In the genomic region with DNA sequence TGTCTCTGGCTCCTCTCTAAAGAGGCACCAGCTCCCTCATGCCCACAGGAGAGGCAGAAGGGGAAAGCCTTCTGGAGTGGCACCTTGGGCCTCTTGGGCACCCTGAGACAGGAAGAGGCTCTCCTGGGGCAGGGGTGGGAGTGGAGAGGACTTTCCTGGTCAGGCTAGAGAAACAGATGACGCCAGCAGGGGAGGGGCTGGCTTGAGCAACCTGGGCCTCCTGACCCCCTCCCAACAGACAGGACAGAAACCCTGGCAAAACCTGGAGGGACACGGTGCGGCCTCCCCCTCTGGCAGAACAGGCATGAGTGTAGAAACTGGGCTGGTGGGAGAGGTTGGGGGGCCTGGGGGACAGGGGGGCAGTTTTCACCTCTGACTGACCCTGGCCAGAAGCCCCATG, we compare ENCODE assay signal across 33 cellular contexts. TPM values are rescaled to one million over a fixed set of nuclear protein-coding genes. Genes with fewer than 3 reads are reported as not detected.
DNase-seq lines count a peak whose midpoint lies in the region; ATAC-seq, FAIRE-seq and TF ChIP-seq lines count a peak whose summit lies in the region.
"Had no signal": no experiment of that assay in that cellular context is flagged by ENCODE, and none has a peak within 500 bp of the region (broad histone marks: within the 10 kb centered on the region; RNA-seq: fewer than 3 reads in every experiment).

No MANE protein-coding gene starts in this region.

- no peak for FAIRE-seq in kidney (lab: Jason Lieb, UNC)
- FAIRE-seq: endometrium, frontal cortex had no signal

- H3K27ac Mint-ChIP-seq in natural killer cell treated with Interleukin-12 subunit alpha and Interleukin-12 subunit beta and Interleukin-15 and Interleukin-18, amount 100 ng/mL, for 72 hours = no peak overlapping the region
- no peak overlapping the region for H3K27ac Mint-ChIP-seq in natural killer cell
- H3K27ac Mint-ChIP-seq: activated CD4-positive, alpha-beta memory T cell treated with anti-CD3 and anti-CD28 coated beads, Interleukin-2, amount 10 ng/mL, durations not matched to agents 7 days and 5 days; mesothelial cell of epicardium; naive B cell; stimulated activated memory B cell treated with anti-CD40 and anti-IgM and Interleukin-4, amounts not matched to agents 10 μg/mL and 1 μg/mL and 100 μg/mL, for 72 hours had no signal

- H3K9me3 ChIP-seq in kidney (ENCODE audit: control insufficient read depth in 1 of 2, low read length in 2 of 2) = no peaks in the 10 kb centered on the region
- H3K9me3 ChIP-seq: psoas muscle, sigmoid colon, uterus had no signal

- intact Hi-C loops in natural killer cell (cut with micrococcal nuclease) = no loop called here
- intact Hi-C loops in kidney (cut with DNase I) = no loop called here

- peak overlapping the region in 1 of 2 donors; percentile 85 for H3K9ac ChIP-seq in kidney (ENCODE audit: low read length in 2 of 2)

- H3K4me3 ChIP-seq in kidney (ENCODE audit: low read length in 2 of 2) (peak overlapping the region in 1 of 2 donors; percentile 43), skin epidermis (no peak overlapping the region)
- H3K4me3 ChIP-seq: psoas muscle, sigmoid colon, uterus had no signal

- no peaks in the 10 kb centered on the region for H3K9me3 Mint-ChIP-seq in natural killer cell treated with Interleukin-12 subunit alpha and Interleukin-12 subunit beta and Interleukin-15 and Interleukin-18, amount 100 ng/mL, for 72 hours
- H3K9me3 Mint-ChIP-seq in natural killer cell = no peaks in the 10 kb centered on the region
- H3K9me3 Mint-ChIP-seq: activated CD4-positive, alpha-beta memory T cell treated with anti-CD3 and anti-CD28 coated beads, Interleukin-2, amount 10 ng/mL, durations not matched to agents 7 days and 5 days; IgD-negative memory B cell; mesothelial cell of epicardium; naive B cell; stimulated activated memory B cell treated with anti-CD40 and anti-IgM and Interleukin-4, amounts not matched to agents 10 μg/mL and 1 μg/mL and 100 μg/mL, for 72 hours had no signal

- H3K36me3 Mint-ChIP-seq in natural killer cell treated with Interleukin-12 subunit alpha and Interleukin-12 subunit beta and Interleukin-15 and Interleukin-18, amount 100 ng/mL, for 72 hours = no peaks in the 10 kb centered on the region
- no peaks in the 10 kb centered on the region for H3K36me3 Mint-ChIP-seq in natural killer cell
- H3K36me3 Mint-ChIP-seq: IgD-negative memory B cell, mesothelial cell of epicardium, naive B cell had no signal

- peak; percentile 45 for DNase-seq in natural killer cell treated with Interleukin-12 subunit alpha and Interleukin-12 subunit beta and Interleukin-15 and Interleukin-18, amount 100 ng/mL, for 72 hours (ENCODE audit: low spot score)
- DNase-seq in natural killer cell (no peak), kidney (peak; percentile 84), NCI-H146 (lab: John Stamatoyannopoulos, UW) (no peak), CD1c-positive myeloid dendritic cell (ENCODE audit: extremely low spot score) (no peak)
- DNase-seq: activated CD4-positive, alpha-beta memory T cell treated with anti-CD3 and anti-CD28 coated beads, Interleukin-2, amount 10 ng/mL, durations not matched to agents 7 days and 5 days; activated CD4-positive, CD25-positive, alpha-beta regulatory T cell treated with anti-CD3 and anti-CD28 coated beads, Interleukin-2, amount 50 U/mL, for 72 hours; activated CD8-positive, alpha-beta memory T cell treated with anti-CD3 and anti-CD28 coated beads, Interleukin-2, amount 50 U/mL, for 4 hours; activated naive CD4-positive, alpha-beta T cell treated with Interleukin-2 at 50 U/mL for 16 hours; cerebellar nuclear complex; DMS153; HCEC 1CT; hippocampal formation; naive B cell; NCI-H1436 treated with DMSO at 0.1 percent for 48 hours; NCI-H2107; NCI-H345; NCI-H69; nucleus accumbens; sigmoid colon; uterus had no signal

- no peaks in the 10 kb centered on the region for H3K36me3 ChIP-seq in kidney (ENCODE audit: control insufficient read depth in 1 of 2, insufficient read depth in 2 of 2, low read length in 2 of 2)
- H3K36me3 ChIP-seq: uterus had no signal

- no peak for ATAC-seq in natural killer cell treated with Interleukin-12 subunit alpha and Interleukin-12 subunit beta and Interleukin-15 and Interleukin-18, amount 100 ng/mL, for 72 hours
- ATAC-seq in natural killer cell = no peak
- ATAC-seq in activated CD4-positive, CD25-positive, alpha-beta regulatory T cell treated with anti-CD3 and anti-CD28 coated beads, Interleukin-2, amount 50 U/mL, for 24 hours = no peak
- ATAC-seq in HG03521 (IDR thresholded peaks at IDR 0.05; ENCODE audit: unreplicated experiment) = no peak
- ATAC-seq: psoas muscle; Right ventricle myocardium inferior; stimulated activated memory B cell treated with anti-CD40 and anti-IgM and Interleukin-4, amounts not matched to agents 10 μg/mL and 1 μg/mL and 100 μg/mL, for 72 hours had no signal

- no peak for TF ChIP-seq CTCF in natural killer cell (IDR thresholded peaks at IDR 0.05)
- no peak for TF ChIP-seq CTCF in kidney (IDR thresholded peaks at IDR 0.05; ENCODE audit: borderline replicate concordance, extremely low read depth, insufficient read depth)

- H3K27me3 Mint-ChIP-seq in natural killer cell treated with Interleukin-12 subunit alpha and Interleukin-12 subunit beta and Interleukin-15 and Interleukin-18, amount 100 ng/mL, for 72 hours = no peaks in the 10 kb centered on the region
- H3K27me3 Mint-ChIP-seq in natural killer cell (ENCODE audit: low read depth in 2 of 2) = no peaks in the 10 kb centered on the region
- H3K27me3 Mint-ChIP-seq: activated CD4-positive, alpha-beta memory T cell treated with anti-CD3 and anti-CD28 coated beads, Interleukin-2, amount 10 ng/mL, durations not matched to agents 7 days and 5 days; IgD-negative memory B cell; naive B cell; stimulated activated memory B cell treated with anti-CD40 and anti-IgM and Interleukin-4, amounts not matched to agents 10 μg/mL and 1 μg/mL and 100 μg/mL, for 72 hours had no signal

- no peak overlapping the region for H3K4me3 Mint-ChIP-seq in natural killer cell treated with Interleukin-12 subunit alpha and Interleukin-12 subunit beta and Interleukin-15 and Interleukin-18, amount 100 ng/mL, for 72 hours
- no peak overlapping the region for H3K4me3 Mint-ChIP-seq in natural killer cell
- H3K4me3 Mint-ChIP-seq: activated CD4-positive, alpha-beta memory T cell treated with anti-CD3 and anti-CD28 coated beads, Interleukin-2, amount 10 ng/mL, durations not matched to agents 7 days and 5 days; IgD-negative memory B cell; naive B cell; stimulated activated memory B cell treated with anti-CD40 and anti-IgM and Interleukin-4, amounts not matched to agents 10 μg/mL and 1 μg/mL and 100 μg/mL, for 72 hours had no signal

- H3K4me1 ChIP-seq in kidney (ENCODE audit: control insufficient read depth in 1 of 2, insufficient read depth in 1 of 2, low read depth in 1 of 2, low read length in 2 of 2) = peaks cover 49 to 55% of the 10 kb centered on the region in 2 donors

- H3K4me1 Mint-ChIP-seq in natural killer cell treated with Interleukin-12 subunit alpha and Interleukin-12 subunit beta and Interleukin-15 and Interleukin-18, amount 100 ng/mL, for 72 hours (ENCODE audit: low read depth in 2 of 2) = peaks cover 0 to 2% of the 10 kb centered on the region in 2 donors
- no peaks in the 10 kb centered on the region for H3K4me1 Mint-ChIP-seq in natural killer cell
- H3K4me1 Mint-ChIP-seq: IgD-negative memory B cell had no signal

- H3K27ac ChIP-seq in kidney (ENCODE audit: low read depth in 2 of 2, low read length in 2 of 2) (peak overlapping the region; percentile 82 to 96), skin epidermis (peak overlapping the region in 14 of 21 experiments; percentile 25 to 80 (median 63))
- H3K27ac ChIP-seq: psoas muscle, sigmoid colon, uterus had no signal

RNA-seq across cellular contexts. Expression of a gene that starts 6.1 kb away (rescaled TPM):
- total RNA-seq in natural killer cell treated with Interleukin-12 subunit alpha and Interleukin-12 subunit beta and Interleukin-15 and Interleukin-18, amount 100 ng/mL, for 72 hours = under 1 TPM; 0.29 to 0.36 TPM
- total RNA-seq in natural killer cell = 1 to 10 TPM in 2 of 3 donors, under 1 TPM in 1; 0.95 to 2.0 (median 1.5) TPM
- 8.0 TPM for total RNA-seq in kidney
- polyA plus RNA-seq in kidney (ENCODE audit: insufficient read depth, low read depth, low replicate concordance) = 63.0 TPM
- total RNA-seq: activated CD4-positive, alpha-beta memory T cell treated with anti-CD3 and anti-CD28 coated beads, Interleukin-2, amount 10 ng/mL, durations not matched to agents 7 days and 5 days; dermis microvascular lymphatic vessel endothelial cell; G401 had no signal

RNA-seq across cellular contexts. Expression of a gene that starts 27.6 kb away (rescaled TPM):
- 10 to 100 TPM; 32.6 to 59.7 TPM for total RNA-seq in natural killer cell treated with Interleukin-12 subunit alpha and Interleukin-12 subunit beta and Interleukin-15 and Interleukin-18, amount 100 ng/mL, for 72 hours
- total RNA-seq in natural killer cell = 10 to 100 TPM; 33.4 to 39.1 (median 34.3) TPM
- 51.6 TPM for total RNA-seq in kidney
- 40.0 TPM for polyA plus RNA-seq in kidney (ENCODE audit: insufficient read depth, low read depth, low replicate concordance)

RNA-seq across cellular contexts. Expression of a gene that starts 27.8 kb away (rescaled TPM):
- total RNA-seq in natural killer cell treated with Interleukin-12 subunit alpha and Interleukin-12 subunit beta and Interleukin-15 and Interleukin-18, amount 100 ng/mL, for 72 hours = 100 to 1,000 TPM; 129 TPM
- 100 to 1,000 TPM; 234 to 246 (median 240) TPM for total RNA-seq in natural killer cell
- 95.1 TPM for total RNA-seq in kidney
- 62.9 TPM for polyA plus RNA-seq in kidney (ENCODE audit: insufficient read depth, low read depth, low replicate concordance)

RNA-seq across cellular contexts. Expression of a gene that starts 51.7 kb away (rescaled TPM):
- 10 to 100 TPM; 49.0 to 66.7 TPM for total RNA-seq in natural killer cell treated with Interleukin-12 subunit alpha and Interleukin-12 subunit beta and Interleukin-15 and Interleukin-18, amount 100 ng/mL, for 72 hours
- 100 to 1,000 TPM; 336 to 372 (median 339) TPM for total RNA-seq in natural killer cell
- total RNA-seq in kidney = 286 TPM
- polyA plus RNA-seq in kidney (ENCODE audit: insufficient read depth, low read depth, low replicate concordance) = 139 TPM

Comparison
In these comparisons a context has a peak if more than half of its experiments do, and no peak if none do; other contexts are left out.
1. DNase-seq: peak in natural killer cell treated with Interleukin-12 subunit alpha and Interleukin-12 subunit beta and Interleukin-15 and Interleukin-18, amount 100 ng/mL, for 72 hours (single experiment) and kidney (single experiment); none in natural killer cell (single experiment), NCI-H146 (single experiment) and CD1c-positive myeloid dendritic cell (single experiment).